ENCODE assay signal across 8 cellular contexts in genomic region chr7:28062197-28062988, GRCh38.
DNase-seq lines count a peak whose midpoint lies in the region; ATAC-seq and TF ChIP-seq lines count a peak whose summit lies in the region.

No MANE protein-coding gene starts in this region.

- no peak for ATAC-seq in aorta (ENCODE audit: low FRiP score)

- DNase-seq in activated gamma-delta T cell treated with Interleukin-2 at 50 U/mL for 16 hours = peak; percentile 7
- DNase-seq in activated gamma-delta T cell (lab: John Stamatoyannopoulos, UW) = no peak
- peak; percentile 55 for DNase-seq in HK-2 (ENCODE audit: unreplicated experiment)
- peak; percentile 89 for DNase-seq in NCI-H82 (lab: John Stamatoyannopoulos, UW)
- peak; percentile 61 for DNase-seq in activated CD4-positive, alpha-beta memory T cell treated with anti-CD3 and anti-CD28 coated beads, Interleukin-2, amount 10 ng/mL, durations not matched to agents 7 days and 5 days
- DNase-seq in fibroblast of gingiva (ENCODE audit: low read depth) = peak; percentile 70
- DNase-seq in neural crest cell (ENCODE audit: low read depth, low spot score) = peak; percentile 61
- DNase-seq in aorta = peak; percentile 76 to 80

- CTCF ChIA-PET in activated CD4-positive, alpha-beta memory T cell treated with anti-CD3 and anti-CD28 coated beads, Interleukin-2, amount 10 ng/mL, durations not matched to agents 7 days and 5 days (lab: Charles Lee) = interaction anchor here (0.6 to 4.4 kb wide), 24 partner anchors 9 to 866 kb away, joined by 3 to 34 read pairs (median 4); no protein-coding TSS in a partner anchor

- POLR2A ChIA-PET in activated CD4-positive, alpha-beta memory T cell treated with anti-CD3 and anti-CD28 coated beads, Interleukin-2, amount 10 ng/mL, durations not matched to agents 7 days and 5 days (lab: Charles Lee) = interaction anchor here (1.2 kb wide), 1 partner anchor 15 kb away, joined by 3 read pairs; no protein-coding TSS in a partner anchor

- intact Hi-C loops in aorta (cut with DNase I) = no loop called here

- no peak overlapping the region for H3K4me3 Mint-ChIP-seq in activated CD4-positive, alpha-beta memory T cell treated with anti-CD3 and anti-CD28 coated beads, Interleukin-2, amount 10 ng/mL, durations not matched to agents 7 days and 5 days
- no peak overlapping the region for H3K4me3 Mint-ChIP-seq in neural crest cell

- peaks cover 0 to 2% of the 10 kb centered on the region in 2 donors for H3K4me1 ChIP-seq in aorta (ENCODE audit: control insufficient read depth in 1 of 2, insufficient read depth in 2 of 2, low read length in 2 of 2)

- H3K27me3 Mint-ChIP-seq in activated CD4-positive, alpha-beta memory T cell treated with anti-CD3 and anti-CD28 coated beads, Interleukin-2, amount 10 ng/mL, durations not matched to agents 7 days and 5 days = peaks cover 4% of the 10 kb centered on the region
- peaks cover 7% of the 10 kb centered on the region for H3K27me3 Mint-ChIP-seq in neural crest cell (ENCODE audit: low read depth)

- H3K4me3 ChIP-seq in aorta (ENCODE audit: low read length in 2 of 2) = no peak overlapping the region

- WGBS in aorta, 2 donors = 65 to 72% methylated on average over 12 of the region's 12 CpGs

- H3K9me3 ChIP-seq in aorta (ENCODE audit: control insufficient read depth, low read length) = no peaks in the 10 kb centered on the region

- H3K36me3 Mint-ChIP-seq in activated CD4-positive, alpha-beta memory T cell treated with anti-CD3 and anti-CD28 coated beads, Interleukin-2, amount 10 ng/mL, durations not matched to agents 7 days and 5 days (ENCODE audit: low read depth) = no peaks in the 10 kb centered on the region
- no peaks in the 10 kb centered on the region for H3K36me3 Mint-ChIP-seq in neural crest cell (ENCODE audit: low read depth)

- H3K4me1 Mint-ChIP-seq in activated CD4-positive, alpha-beta memory T cell treated with anti-CD3 and anti-CD28 coated beads, Interleukin-2, amount 10 ng/mL, durations not matched to agents 7 days and 5 days = peaks cover 2% of the 10 kb centered on the region
- H3K4me1 Mint-ChIP-seq in neural crest cell = peaks cover 9% of the 10 kb centered on the region

- no peak overlapping the region for H3K27ac ChIP-seq in aorta (ENCODE audit: low read depth in 1 of 2, low read length in 2 of 2)

- no peaks in the 10 kb centered on the region for H3K9me3 Mint-ChIP-seq in activated CD4-positive, alpha-beta memory T cell treated with anti-CD3 and anti-CD28 coated beads, Interleukin-2, amount 10 ng/mL, durations not matched to agents 7 days and 5 days
- H3K9me3 Mint-ChIP-seq in neural crest cell = no peaks in the 10 kb centered on the region

- TF ChIP-seq CTCF in neural crest cell (conservative IDR thresholded peaks at IDR 0.05) = peak; percentile 72

- no peak overlapping the region for H3K27ac Mint-ChIP-seq in activated CD4-positive, alpha-beta memory T cell treated with anti-CD3 and anti-CD28 coated beads, Interleukin-2, amount 10 ng/mL, durations not matched to agents 7 days and 5 days
- H3K27ac Mint-ChIP-seq in neural crest cell (ENCODE audit: unreplicated experiment) = no peak overlapping the region

- H3K36me3 ChIP-seq in aorta (ENCODE audit: control insufficient read depth in 1 of 2, insufficient read depth in 2 of 2, low read length in 1 of 2) = no peaks in the 10 kb centered on the region

- no peaks in the 10 kb centered on the region for H3K27me3 ChIP-seq in aorta (ENCODE audit: control insufficient read depth in 1 of 2, insufficient read depth in 2 of 2, low read length in 1 of 2)
